In genomic region chr3:21750291-21750690, GRCh38 we compare ENCODE assay signal across 10 cellular contexts. TPM values are rescaled to one million over a fixed set of nuclear protein-coding genes. Genes with fewer than 3 reads are reported as not detected.
A peak's percentile ranks its signal among the peaks of the same experiment; 100 is the strongest.
DNase-seq lines count a peak whose midpoint lies in the region; ATAC-seq and TF ChIP-seq lines count a peak whose summit lies in the region.
"Had no signal": no experiment of that assay in that cellular context is flagged by ENCODE, and none has a peak within 500 bp of the region (broad histone marks: within the 10 kb centered on the region; RNA-seq: fewer than 3 reads in every experiment).

No MANE protein-coding gene starts in this region.

- DNase-seq in COLO829 (ENCODE audit: low spot score): peak; percentile 28
- DNase-seq in WTC11 (ENCODE audit: low spot score): no peak
- peak; percentile 32 for DNase-seq in foreskin melanocyte
- DNase-seq in ovary: no peak
- DNase-seq in activated CD4-positive, alpha-beta T cell treated with anti-CD3 and anti-CD28 coated beads, Interleukin-2, amount 50 U/mL, for 1 hour: no peak
- no peak for DNase-seq in Calu3

- POLR2A ChIA-PET in WTC11 (lab: Charles Lee): interaction anchor here (1.1 kb wide), 1 partner anchor 24 kb away, joined by 5 read pairs; no protein-coding TSS in a partner anchor

- H3K36me3 Mint-ChIP-seq in WTC11 (no peaks in the 10 kb centered on the region), Calu3 (ENCODE audit: insufficient read depth, unreplicated experiment) (no peaks in the 10 kb centered on the region)

- TF ChIP-seq CTCF in WTC11 (IDR thresholded peaks at IDR 0.05) (no peak), ovary (IDR thresholded peaks at IDR 0.05) (no peak), Calu3 (IDR thresholded peaks at IDR 0.05; ENCODE audit: unreplicated experiment) (no peak)

- intact Hi-C loops in ovary (cut with DNase I) (no loop called here), Calu3 (cut with micrococcal nuclease; ENCODE audit: unreplicated experiment) (loop anchor here (5.0 kb wide), 1 partner anchor 367 kb away; no protein-coding TSS in a partner anchor)

- H3K27ac ChIP-seq in ovary: no peak overlapping the region
- H3K27ac ChIP-seq: C4-2B, Peyer's patch had no signal

- BruUV-seq in Calu3 (replicated peaks; lab: Mats Ljungman, UMichigan): no TSS peak

- TF ChIP-seq EP300 in ovary (IDR thresholded peaks at IDR 0.05): no peak

- H3K4me3 Mint-ChIP-seq in WTC11 (peak overlapping the region; percentile 91), Calu3 (ENCODE audit: low read depth, unreplicated experiment) (no peak overlapping the region)

- H3K9me3 Mint-ChIP-seq in WTC11: no peaks in the 10 kb centered on the region
- no peaks in the 10 kb centered on the region for H3K9me3 Mint-ChIP-seq in Calu3 (ENCODE audit: low read depth, unreplicated experiment)

- peak overlapping the region; percentile 22 for H3K4me3 ChIP-seq in ovary

- H3K4me1 Mint-ChIP-seq in WTC11 (peaks cover 44% of the 10 kb centered on the region), Calu3 (ENCODE audit: low read depth, unreplicated experiment) (no peaks in the 10 kb centered on the region)

- no peak for ATAC-seq in WTC11
- ATAC-seq in HG03025 (IDR thresholded peaks at IDR 0.05; ENCODE audit: low FRiP score, unreplicated experiment): no peak
- no peak for ATAC-seq in GM18909 (IDR thresholded peaks at IDR 0.05; ENCODE audit: poor library complexity, unreplicated experiment)

- no peaks in the 10 kb centered on the region for H3K36me3 ChIP-seq in ovary
- H3K36me3 ChIP-seq: Peyer's patch had no signal

- peaks cover 5% of the 10 kb centered on the region for H3K27me3 Mint-ChIP-seq in WTC11 (ENCODE audit: low read depth)
- no peaks in the 10 kb centered on the region for H3K27me3 Mint-ChIP-seq in Calu3 (ENCODE audit: unreplicated experiment)

- peaks cover 7% of the 10 kb centered on the region for H3K4me1 ChIP-seq in ovary (ENCODE audit: insufficient read depth)
- H3K4me1 ChIP-seq: Peyer's patch had no signal

- no peaks in the 10 kb centered on the region for H3K9me3 ChIP-seq in ovary
- H3K9me3 ChIP-seq: Peyer's patch had no signal

- TF ChIP-seq POLR2A in ovary (IDR thresholded peaks at IDR 0.05): no peak

- H3K27me3 ChIP-seq in ovary: no peaks in the 10 kb centered on the region
- H3K27me3 ChIP-seq: Peyer's patch had no signal

- CTCF ChIA-PET in WTC11 (lab: Charles Lee) (interaction anchor here (0.9 kb wide), 1 partner anchor 1137 kb away, joined by 3 read pairs; no protein-coding TSS in a partner anchor), Calu3 (lab: Charles Lee) (interaction anchor here (0.6 kb wide), 1 partner anchor 199 kb away, joined by 3 read pairs; no protein-coding TSS in a partner anchor)

- H3K27ac Mint-ChIP-seq in WTC11 (no peak overlapping the region), Calu3 (ENCODE audit: unreplicated experiment) (no peak overlapping the region)

- 3 to 6% (median 3%) methylated on average over 4 of the region's 4 CpGs for WGBS in ovary, 3 donors

TF ChIP-seq in WTC11, 78 proteins besides CTCF, POLR2A, EP300 and RAD21:
- TF ChIP-seq ZNF317 (CRISPR knock-in tag; IDR thresholded peaks at IDR 0.05; ENCODE audit: borderline replicate concordance, low read depth) (no peak), MLX (CRISPR knock-in tag; IDR thresholded peaks at IDR 0.05) (no peak)

RNA-seq across cellular contexts. Expression of gene ZNF385D, which starts 0.7 kb away (rescaled TPM):
- total RNA-seq in WTC11 (2021) (8.5 to 9.6 TPM (median 9.0 TPM) in 3 replicates), ovary (1 to 10 TPM in 5 of 7 donors, under 1 TPM in 2; 0.33 to 4.4 (median 2.6) TPM), Calu3 (2022) (not detected in 2 replicates)
- 1 to 10 TPM in 1 of 2 donors, under 1 TPM in 1; 0.77 to 9.3 TPM for polyA plus RNA-seq in ovary

Comparison
In these comparisons a context has a peak if more than half of its experiments do, and no peak if none do; other contexts are left out.
1. DNase-seq: peak in COLO829 (single experiment) and foreskin melanocyte (single experiment); none in WTC11 (single experiment), ovary (0 of 5), activated CD4-positive, alpha-beta T cell treated with anti-CD3 and anti-CD28 coated beads, Interleukin-2, amount 50 U/mL, for 1 hour (single experiment) and Calu3 (single experiment).